1 cellular context compared by ENCODE assay signal in genomic region chr10:68756246-68756645, GRCh38.
TF ChIP-seq lines count a peak whose summit lies in the region.

No MANE protein-coding gene starts in this region.

TF ChIP-seq in GM12878, 131 proteins besides CTCF, POLR2A, EP300 and RAD21:
- TF ChIP-seq CUX1 (IDR thresholded peaks at IDR 0.05; ENCODE audit: insufficient replicate concordance, low read depth, low read length) (no peak), TBL1XR1 (IDR thresholded peaks at IDR 0.05; ENCODE audit: low read depth, low read length) (no peak), CBFB (IDR thresholded peaks at IDR 0.05; ENCODE audit: low read depth) (no peak), ASH2L (IDR thresholded peaks at IDR 0.05; ENCODE audit: borderline replicate concordance, low read depth) (no peak), SREBF2 (IDR thresholded peaks at IDR 0.05; ENCODE audit: low read length) (no peak), NFXL1 (IDR thresholded peaks at IDR 0.05; ENCODE audit: borderline replicate concordance) (no peak), EED (IDR thresholded peaks at IDR 0.05; ENCODE audit: low read depth) (no peak), HDGF (IDR thresholded peaks at IDR 0.05) (no peak), SUPT20H (IDR thresholded peaks at IDR 0.05; ENCODE audit: borderline replicate concordance, control insufficient read depth, low read depth, low read length) (no peak), E2F8 (IDR thresholded peaks at IDR 0.05; ENCODE audit: low read depth, partially characterized antibody) (no peak), RELB (IDR thresholded peaks at IDR 0.05; ENCODE audit: low read depth) (no peak), CBX3 (IDR thresholded peaks at IDR 0.05; ENCODE audit: borderline replicate concordance, low read depth) (no peak), ZNF622 (IDR thresholded peaks at IDR 0.05) (no peak), BACH1 (IDR thresholded peaks at IDR 0.05; ENCODE audit: borderline replicate concordance) (no peak), HDAC6 (IDR thresholded peaks at IDR 0.05; ENCODE audit: unreplicated experiment) (no peak), HSF1 (IDR thresholded peaks at IDR 0.05; ENCODE audit: low read depth, low read length) (no peak), HDAC2 (IDR thresholded peaks at IDR 0.05) (no peak)
